Comparison of ENCODE assay signal across 8 cellular contexts in the genomic region with DNA sequence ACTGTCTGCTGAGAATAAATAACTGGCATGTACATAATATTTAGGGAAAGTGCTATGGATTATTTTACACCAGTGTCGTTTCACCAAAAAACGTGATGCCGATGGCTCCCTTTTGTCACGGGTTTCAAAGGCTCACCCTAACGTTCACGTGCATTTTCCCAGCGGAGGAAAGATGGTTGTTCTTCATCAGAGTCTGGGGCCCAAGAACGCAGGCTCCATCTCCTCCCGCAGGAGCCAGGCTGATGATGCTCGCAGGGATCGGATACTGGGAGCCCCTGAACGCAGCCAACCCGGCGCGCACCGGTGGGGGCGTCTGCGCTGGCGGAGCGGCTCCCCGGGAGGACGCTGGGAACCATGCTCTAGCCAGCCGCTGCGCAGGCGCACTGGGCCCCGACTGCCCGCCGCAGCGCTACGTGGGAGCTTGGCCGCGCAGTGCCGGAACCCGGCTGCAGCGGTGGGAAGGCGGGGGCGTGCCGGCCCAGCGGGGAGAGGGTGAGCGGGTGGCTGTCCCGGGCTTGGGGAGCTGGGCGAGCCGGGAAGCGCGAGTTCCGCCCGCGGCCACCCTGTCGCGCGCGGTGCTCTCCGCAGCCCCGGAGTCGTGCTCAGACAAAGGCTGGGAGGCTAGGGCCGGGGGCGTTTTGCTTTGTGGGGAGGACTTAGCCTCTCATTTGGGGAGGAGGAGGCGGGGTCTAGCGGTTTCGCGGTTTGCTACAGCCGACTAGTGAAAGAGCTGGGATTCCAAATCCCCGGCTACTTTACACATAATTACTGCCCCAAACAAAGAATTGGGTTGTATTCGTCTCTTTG. TPM values are rescaled to one million over a fixed set of nuclear protein-coding genes. Genes with fewer than 3 reads are reported as not detected.
A peak's percentile ranks its signal among the peaks of the same experiment; 100 is the strongest.
DNase-seq lines count a peak whose midpoint lies in the region; ATAC-seq and TF ChIP-seq lines count a peak whose summit lies in the region.

A gene (plus strand): TSS at position 793 of the 807 bp plus-strand sequence. CDS start 486 bp downstream, outside the sequence.

- CTCF ChIA-PET in CD4-positive, alpha-beta T cell (lab: Charles Lee), result interaction anchor here (1.4 to 2.1 kb wide), 3 partner anchors 11 to 82 kb away, joined by 3 to 10 read pairs (median 6); a partner anchor contains a TSS
- CTCF ChIA-PET in activated CD8-positive, alpha-beta T cell treated with anti-CD3 and anti-CD28 coated beads, Interleukin-2, amount 10 ng/mL, durations not matched to agents 7 days and 5 days (lab: Charles Lee), result interaction anchor here (1.0 to 2.1 kb wide), 8 partner anchors 12 to 306 kb away, joined by 3 to 5 read pairs (median 4); no protein-coding TSS in a partner anchor

- H3K4me3 Mint-ChIP-seq in CD4-positive, alpha-beta T cell, result peak within 1 kb of the TSS; percentile 91
- H3K4me3 Mint-ChIP-seq in activated CD8-positive, alpha-beta T cell treated with anti-CD3 and anti-CD28 coated beads, Interleukin-2, amount 10 ng/mL, durations not matched to agents 7 days and 5 days, result peak within 1 kb of the TSS; percentile 88

- ATAC-seq in CD4-positive, alpha-beta T cell (ENCODE audit: poor library complexity), result peak; percentile 65
- ATAC-seq in GM19438 (IDR thresholded peaks at IDR 0.05; ENCODE audit: low read depth, unreplicated experiment), result peak; percentile 69
- ATAC-seq in activated CD8-positive, alpha-beta T cell treated with anti-CD3 and anti-CD28 coated beads, Interleukin-2, amount 10 ng/mL, durations not matched to agents 7 days and 5 days, result peak; percentile 93

- H3K9me3 ChIP-seq in CD4-positive, alpha-beta T cell (ENCODE audit: control insufficient read depth, low read length), result peaks cover 21% of the 10 kb centered on the region

- peak; percentile 70 to 88 (median 79) for DNase-seq in CD4-positive, alpha-beta T cell
- DNase-seq in HK-2 (ENCODE audit: unreplicated experiment) (peak; percentile 95), NCI-H82 treated with DMSO at 0.1 percent for 48 hours (lab: John Stamatoyannopoulos, UW; ENCODE audit: unreplicated experiment) (peak; percentile 81), lung microvascular endothelial cell (ENCODE audit: low read depth in 2 of 2) (peak; percentile 94 to 95)
- peak; percentile 90 for DNase-seq in activated CD8-positive, alpha-beta T cell treated with anti-CD3 and anti-CD28 coated beads, Interleukin-2, amount 10 ng/mL, durations not matched to agents 7 days and 5 days
- DNase-seq in effector CD4-positive, alpha-beta T cell, result peak; percentile 73
- DNase-seq in stimulated activated CD4-positive, alpha-beta T cell treated with anti-CD3 and anti-CD28 coated beads, TNF-alpha, amount 100 ng/mL, for 24 hours (ENCODE audit: low read depth in 3 of 3), result peak; percentile 64 to 91 (median 81)

- no peaks in the 10 kb centered on the region for H3K27me3 ChIP-seq in CD4-positive, alpha-beta T cell (ENCODE audit: control insufficient read depth, insufficient read depth, low read length)

- peaks cover 57% of the 10 kb centered on the region for H3K36me3 Mint-ChIP-seq in CD4-positive, alpha-beta T cell (ENCODE audit: low read depth)
- peaks cover 60% of the 10 kb centered on the region for H3K36me3 Mint-ChIP-seq in activated CD8-positive, alpha-beta T cell treated with anti-CD3 and anti-CD28 coated beads, Interleukin-2, amount 10 ng/mL, durations not matched to agents 7 days and 5 days (ENCODE audit: low read depth)

- peak within 1 kb of the TSS; percentile 70 for H3K27ac ChIP-seq in CD4-positive, alpha-beta T cell (ENCODE audit: low read depth, low read length)

- H3K27me3 Mint-ChIP-seq in CD4-positive, alpha-beta T cell, result no peaks in the 10 kb centered on the region
- H3K27me3 Mint-ChIP-seq in activated CD8-positive, alpha-beta T cell treated with anti-CD3 and anti-CD28 coated beads, Interleukin-2, amount 10 ng/mL, durations not matched to agents 7 days and 5 days (ENCODE audit: low read depth), result no peaks in the 10 kb centered on the region

- TF ChIP-seq CTCF in CD4-positive, alpha-beta T cell (IDR thresholded peaks at IDR 0.05), result no peak

- intact Hi-C loops in CD4-positive, alpha-beta T cell (cut with DNase I, micrococcal nuclease), result loop anchor here in 1 of 2 experiments (2.0 to 5.0 kb wide), 2 partner anchors 57 to 81 kb away; a partner anchor contains a TSS

- POLR2A ChIA-PET in CD4-positive, alpha-beta T cell (lab: Charles Lee), result interaction anchor here (0.7 to 2.3 kb wide), 12 partner anchors 16 to 711 kb away, joined by 3 to 8 read pairs (median 5); a partner anchor contains a TSS
- POLR2A ChIA-PET in activated CD8-positive, alpha-beta T cell treated with anti-CD3 and anti-CD28 coated beads, Interleukin-2, amount 10 ng/mL, durations not matched to agents 7 days and 5 days (lab: Charles Lee), result interaction anchor here (0.6 to 1.3 kb wide), 7 partner anchors 12 to 91 kb away, joined by 3 to 5 read pairs (median 4); a partner anchor contains a TSS

- H3K4me1 Mint-ChIP-seq in CD4-positive, alpha-beta T cell (ENCODE audit: low read depth), result peaks cover 27% of the 10 kb centered on the region
- peaks cover 29% of the 10 kb centered on the region for H3K4me1 Mint-ChIP-seq in activated CD8-positive, alpha-beta T cell treated with anti-CD3 and anti-CD28 coated beads, Interleukin-2, amount 10 ng/mL, durations not matched to agents 7 days and 5 days (ENCODE audit: low read depth)

- H3K27ac Mint-ChIP-seq in CD4-positive, alpha-beta T cell, result peak within 1 kb of the TSS; percentile 84
- H3K27ac Mint-ChIP-seq in activated CD8-positive, alpha-beta T cell treated with anti-CD3 and anti-CD28 coated beads, Interleukin-2, amount 10 ng/mL, durations not matched to agents 7 days and 5 days, result peak within 1 kb of the TSS; percentile 82

- peaks cover 13% of the 10 kb centered on the region for H3K9me3 Mint-ChIP-seq in CD4-positive, alpha-beta T cell
- peaks cover 40% of the 10 kb centered on the region for H3K9me3 Mint-ChIP-seq in activated CD8-positive, alpha-beta T cell treated with anti-CD3 and anti-CD28 coated beads, Interleukin-2, amount 10 ng/mL, durations not matched to agents 7 days and 5 days (ENCODE audit: insufficient read depth)

RNA-seq across cellular contexts. Expression of the gene that starts here (rescaled TPM):
- total RNA-seq in CD4-positive, alpha-beta T cell, result 1 to 10 TPM; 1.8 to 2.4 TPM
- 1 to 10 TPM; 3.6 to 3.8 TPM for total RNA-seq in activated CD8-positive, alpha-beta T cell treated with anti-CD3 and anti-CD28 coated beads, Interleukin-2, amount 10 ng/mL, durations not matched to agents 7 days and 5 days
- total RNA-seq in lung microvascular endothelial cell, result 0.60 and 0.65 TPM in 2 replicates

Comparison
In these comparisons a context has a peak if more than half of its experiments do, and no peak if none do; other contexts are left out.
1. Peak in every context shown above with its lines: DNase-seq, ATAC-seq and H3K27ac ChIP-seq.
2. Peak in DNase-seq in lung microvascular endothelial cell; RNA of the gene not detected or under 1 TPM.